1 cellular context compared by ENCODE assay signal in genomic region chr11:126607374-126607773, GRCh38.
TF ChIP-seq lines count a peak whose summit lies in the region.

No MANE protein-coding gene starts in this region.

TF ChIP-seq in GM23338, 12 proteins besides CTCF, POLR2A, EP300 and RAD21 (continued from another document):
- 0 out of 2 replicates have a peak, but pooled peaks have one; percentile 43 for TF ChIP-seq ETS1 (IDR thresholded peaks at IDR 0.05)
- TF ChIP-seq NANOG (IDR thresholded peaks at IDR 0.05; ENCODE audit: borderline replicate concordance) = peak; percentile 98
